ENCODE assay signal across 21 cellular contexts in genomic region chr5:51806677-51807076, GRCh38.
"Had no signal": no experiment of that assay in that cellular context is flagged by ENCODE, and none has a peak within 500 bp of the region (broad histone marks: within the 10 kb centered on the region; RNA-seq: fewer than 3 reads in every experiment).

No MANE protein-coding gene starts in this region.

- H3K9ac ChIP-seq: KMS-11, SK-N-SH had no signal

- H3K9me3 Mint-ChIP-seq: T-helper 1 cell treated with Interleukin-12 subunit alpha and Interleukin-12 subunit beta and Interleukin-4 antibody, amounts not matched to agents 30 μg/mL and 1 μg/mL, for 36 hours had no signal

- H3K4me3 Mint-ChIP-seq: IgD-negative memory B cell; T-helper 1 cell treated with Interleukin-12 subunit alpha and Interleukin-12 subunit beta and Interleukin-4 antibody, amounts not matched to agents 30 μg/mL and 1 μg/mL, for 36 hours had no signal

- H3K36me3 Mint-ChIP-seq: IgD-negative memory B cell had no signal

- ATAC-seq: K562 had no signal

- H3K27me3 ChIP-seq: SJSA1 had no signal

- H3K27me3 Mint-ChIP-seq: IgD-negative memory B cell had no signal

- DNase-seq: Kasumi-1, MM.1S, NCI-H1092 treated with DMSO at 0.1 percent for 48 hours, NCI-H1436, NCI-H187, NCI-H2029, NCI-H2081 treated with DMSO at 0.1 percent for 48 hours, NCI-H2171 treated with DMSO at 0.1 percent for 48 hours, NCI-H2227 treated with DMSO at 0.1 percent for 48 hours, NCI-H524, NCI-H526 treated with DMSO at 0.1 percent for 48 hours, NCI-H748 treated with DMSO at 0.1 percent for 48 hours, Right ventricle myocardium superior, RPMI8226, SIG-M5, SK-N-SH had no signal

- H3K9me3 ChIP-seq: SJSA1, SK-N-SH had no signal

- H3K4me2 ChIP-seq: KMS-11, SK-N-SH had no signal

- H3K4me1 ChIP-seq: SJSA1 had no signal

- H3K36me3 ChIP-seq: SJSA1 had no signal

- H3K27ac Mint-ChIP-seq: IgD-negative memory B cell; T-helper 1 cell treated with Interleukin-12 subunit alpha and Interleukin-12 subunit beta and Interleukin-4 antibody, amounts not matched to agents 30 μg/mL and 1 μg/mL, for 36 hours had no signal

- H3K4me3 ChIP-seq: K562, SJSA1 had no signal

- H3K27ac ChIP-seq: KMS-11, SJSA1 had no signal

- H3K4me1 Mint-ChIP-seq: IgD-negative memory B cell had no signal
